8 cellular contexts compared by ENCODE assay signal in the genomic region with DNA sequence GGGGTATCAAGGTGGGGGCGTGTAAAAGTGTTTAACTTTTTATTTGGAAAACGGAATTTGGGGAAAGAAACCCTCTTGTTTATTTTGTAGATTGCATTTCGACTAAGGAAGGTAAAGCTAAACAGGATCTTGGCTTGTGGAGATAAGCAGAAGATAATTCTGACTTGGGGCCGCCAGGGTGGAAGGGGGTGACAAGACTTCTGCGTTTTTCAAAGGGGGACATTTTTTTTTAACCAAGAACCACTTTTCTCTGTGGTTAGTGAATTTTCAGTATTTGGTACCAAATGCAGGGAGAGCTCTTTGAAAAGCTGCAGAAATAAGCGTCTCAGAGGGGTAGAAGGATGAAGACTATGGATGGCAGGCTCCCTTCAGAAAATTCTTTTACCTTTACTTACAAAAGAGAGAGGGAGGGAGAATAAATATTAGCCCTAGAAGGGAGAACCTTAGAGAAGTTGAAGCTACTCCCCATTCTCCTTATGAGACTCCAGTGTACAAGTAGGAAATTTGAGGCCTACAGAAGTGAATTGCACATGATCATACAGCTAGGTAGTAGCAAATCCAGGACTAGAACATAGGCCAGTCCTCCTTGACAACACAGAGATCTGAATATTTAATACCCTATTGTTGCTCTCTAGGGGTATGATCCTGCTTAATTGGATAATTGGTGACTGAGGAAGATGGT. TPM values are rescaled to one million over a fixed set of nuclear protein-coding genes. Genes with fewer than 3 reads are reported as not detected.
DNase-seq lines count a peak whose midpoint lies in the region; ATAC-seq and TF ChIP-seq lines count a peak whose summit lies in the region.

No MANE protein-coding gene starts in this region.

- no peak for TF ChIP-seq CTCF in BE2C (IDR thresholded peaks at IDR 0.05; ENCODE audit: low read depth, low read length)
- no peak for TF ChIP-seq CTCF in choroid plexus epithelial cell (conservative IDR thresholded peaks at IDR 0.05; ENCODE audit: low read depth, low read length)

- H3K4me3 Mint-ChIP-seq in naive thymus-derived CD4-positive, alpha-beta T cell, result peak overlapping the region; percentile 74 to 94 (median 91)

- no peaks in the 10 kb centered on the region for H3K27me3 ChIP-seq in BE2C
- no peaks in the 10 kb centered on the region for H3K27me3 ChIP-seq in naive thymus-derived CD4-positive, alpha-beta T cell (ENCODE audit: control insufficient read depth in 2 of 2, insufficient read depth in 2 of 2, low read length in 2 of 2)

- H3K4me1 ChIP-seq in BE2C, result 0 out of 2 replicates have a peak, but pooled peaks cover 3% of the 10 kb centered on the region
- H3K4me1 ChIP-seq in naive thymus-derived CD4-positive, alpha-beta T cell (ENCODE audit: control insufficient read depth in 2 of 2, insufficient read depth in 2 of 2, low read length in 2 of 2), result peaks cover 11 to 18% of the 10 kb centered on the region in 2 donors

- H3K27ac ChIP-seq in KOPT-K1 (ENCODE audit: low read depth, low read length, poor library complexity, severe bottlenecking), result peak overlapping the region; percentile 85
- peak overlapping the region; percentile 95 for H3K27ac ChIP-seq in naive thymus-derived CD4-positive, alpha-beta T cell (ENCODE audit: low read depth, low read length)

- CTCF ChIA-PET in naive thymus-derived CD4-positive, alpha-beta T cell (lab: Charles Lee), result interaction anchor here (0.6 to 1.2 kb wide), 6 partner anchors 9 to 718 kb away, joined by 3 to 5 read pairs (median 3); no protein-coding TSS in a partner anchor

- H3K27me3 Mint-ChIP-seq in naive thymus-derived CD4-positive, alpha-beta T cell, result peaks cover 0 to 2% (median 0%) of the 10 kb centered on the region in 5 donors

- H3K36me3 Mint-ChIP-seq in naive thymus-derived CD4-positive, alpha-beta T cell, result peaks cover 0 to 27% (median 9%) of the 10 kb centered on the region in 5 donors

- ATAC-seq in naive thymus-derived CD4-positive, alpha-beta T cell, result no peak
- ATAC-seq in GM18909 (IDR thresholded peaks at IDR 0.05; ENCODE audit: poor library complexity, unreplicated experiment) (no peak), HG02571 (IDR thresholded peaks at IDR 0.05; ENCODE audit: unreplicated experiment) (no peak), left lobe of liver (no peak)

- H3K27ac Mint-ChIP-seq in naive thymus-derived CD4-positive, alpha-beta T cell, result peak overlapping the region; percentile 91 to 99 (median 97)

- H3K4me3 ChIP-seq in BE2C (ENCODE audit: low read depth, low read length), result peak overlapping the region; percentile 98
- H3K4me3 ChIP-seq in choroid plexus epithelial cell (ENCODE audit: low read depth, low read length), result peak overlapping the region; percentile 96
- H3K4me3 ChIP-seq in naive thymus-derived CD4-positive, alpha-beta T cell (ENCODE audit: low read length), result peak overlapping the region; percentile 99

- H3K36me3 ChIP-seq in BE2C (peaks cover 18% of the 10 kb centered on the region), KOPT-K1 (ENCODE audit: insufficient read depth, low read length) (peaks cover 39% of the 10 kb centered on the region)
- H3K36me3 ChIP-seq in naive thymus-derived CD4-positive, alpha-beta T cell (ENCODE audit: control insufficient read depth in 2 of 3, insufficient read depth in 3 of 3, low read length in 3 of 3), result peaks cover 4 to 34% (median 5%) of the 10 kb centered on the region in 3 experiments

- DNase-seq in BE2C (no peak), choroid plexus epithelial cell (ENCODE audit: low read depth) (no peak), NCI-H748 treated with DMSO at 0.1 percent for 48 hours (lab: John Stamatoyannopoulos, UW) (no peak), left lobe of liver (ENCODE audit: low spot score) (no peak)
- peak in 1 of 9 donors; percentile 37 for DNase-seq in naive thymus-derived CD4-positive, alpha-beta T cell

- intact Hi-C loops in naive thymus-derived CD4-positive, alpha-beta T cell (cut with micrococcal nuclease), result loop anchor here in 1 of 2 donors (1.0 kb wide), 1 partner anchor 89 kb away; a partner anchor contains a TSS

- H3K9me3 Mint-ChIP-seq in naive thymus-derived CD4-positive, alpha-beta T cell, result peaks cover 0 to 4% (median 0%) of the 10 kb centered on the region in 11 donors

- POLR2A ChIA-PET in naive thymus-derived CD4-positive, alpha-beta T cell (lab: Charles Lee), result interaction anchor here (0.8 to 2.5 kb wide), 10 partner anchors 9 to 275 kb away, joined by 3 to 14 read pairs (median 4); a partner anchor contains a TSS

- H3K9me3 ChIP-seq in BE2C (no peaks in the 10 kb centered on the region), KOPT-K1 (ENCODE audit: insufficient read depth, low read length, poor library complexity, severe bottlenecking) (no peaks in the 10 kb centered on the region)
- H3K9me3 ChIP-seq in naive thymus-derived CD4-positive, alpha-beta T cell (ENCODE audit: control insufficient read depth in 2 of 3, low read length in 3 of 3), result no peaks in the 10 kb centered on the region

- H3K4me1 Mint-ChIP-seq in naive thymus-derived CD4-positive, alpha-beta T cell, result peaks cover 11 to 36% (median 32%) of the 10 kb centered on the region in 7 donors

RNA-seq across cellular contexts. Expression of a gene that starts 0.8 kb away (rescaled TPM):
- polyA plus RNA-seq in BE2C (2012; ENCODE audit: insufficient read depth, insufficient read length, low read depth), result 324 TPM
- 100 to 1,000 TPM in 1 of 5 experiments, 10 to 100 TPM in 4; 32.9 to 118 (median 48.2) TPM for total RNA-seq in naive thymus-derived CD4-positive, alpha-beta T cell
- polyA plus RNA-seq in naive thymus-derived CD4-positive, alpha-beta T cell, result 100 to 1,000 TPM; 169 to 189 TPM
- total RNA-seq in left lobe of liver, result 48.9 TPM

RNA-seq across cellular contexts. Expression of a gene that starts 5.9 kb away (rescaled TPM):
- 1.6 TPM for polyA plus RNA-seq in BE2C (2012; ENCODE audit: insufficient read depth, insufficient read length, low read depth)
- 1 to 10 TPM; 1.8 to 6.6 (median 2.0) TPM for total RNA-seq in naive thymus-derived CD4-positive, alpha-beta T cell
- not detected for polyA plus RNA-seq in naive thymus-derived CD4-positive, alpha-beta T cell
- 10.9 TPM for total RNA-seq in left lobe of liver

RNA-seq across cellular contexts. Expression of a gene that starts 15.2 kb away (rescaled TPM):
- 1.1 TPM for polyA plus RNA-seq in BE2C (2012; ENCODE audit: insufficient read depth, insufficient read length, low read depth)
- 10 to 100 TPM in 1 of 5 experiments, 1 to 10 TPM in 4; 1.1 to 71.1 (median 2.7) TPM for total RNA-seq in naive thymus-derived CD4-positive, alpha-beta T cell
- polyA plus RNA-seq in naive thymus-derived CD4-positive, alpha-beta T cell, result 1 to 10 TPM; 1.1 to 1.4 TPM
- total RNA-seq in left lobe of liver, result 6.1 TPM

RNA-seq across cellular contexts. Expression of a gene that starts 41.1 kb away (rescaled TPM):
- 29.7 TPM for polyA plus RNA-seq in BE2C (2012; ENCODE audit: insufficient read depth, insufficient read length, low read depth)
- 10 to 100 TPM; 55.5 to 76.1 (median 72.3) TPM for total RNA-seq in naive thymus-derived CD4-positive, alpha-beta T cell
- polyA plus RNA-seq in naive thymus-derived CD4-positive, alpha-beta T cell, result 100 to 1,000 TPM in 1 of 2 donors, 10 to 100 TPM in 1; 68.0 to 103 TPM
- total RNA-seq in left lobe of liver, result 34.3 TPM

RNA-seq across cellular contexts. Expression of a gene that starts 52.6 kb away (rescaled TPM):
- 0.31 TPM for polyA plus RNA-seq in BE2C (2012; ENCODE audit: insufficient read depth, insufficient read length, low read depth)
- 1 to 10 TPM in 4 of 5 experiments, under 1 TPM in 1; 0.97 to 8.6 (median 5.4) TPM for total RNA-seq in naive thymus-derived CD4-positive, alpha-beta T cell
- 1 to 10 TPM in 1 of 2 donors, under 1 TPM in 1; 0.58 to 1.4 TPM for polyA plus RNA-seq in naive thymus-derived CD4-positive, alpha-beta T cell
- total RNA-seq in left lobe of liver, result 0.13 TPM
